In the genomic region with DNA sequence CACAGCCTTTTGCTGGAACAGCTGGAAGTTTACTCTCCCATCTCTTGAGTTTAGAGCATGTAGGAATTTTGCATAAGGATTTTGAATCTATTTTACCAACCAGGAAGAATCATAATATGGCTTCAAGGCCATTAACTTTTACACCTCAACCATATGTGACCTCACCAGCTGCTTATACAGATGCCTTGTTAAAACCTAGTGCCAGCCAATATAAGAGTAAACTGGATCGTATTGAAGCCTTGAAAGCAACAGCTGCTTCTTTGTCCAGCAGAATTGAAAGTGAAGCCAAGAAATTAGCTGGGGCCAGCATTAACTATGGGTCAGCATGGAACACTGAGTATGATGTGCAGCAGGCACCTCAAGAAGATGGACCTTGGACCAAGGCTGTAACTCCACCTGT, we compare ENCODE assay signal across 19 cellular contexts.
DNase-seq lines count a peak whose midpoint lies in the region; ATAC-seq, FAIRE-seq and TF ChIP-seq lines count a peak whose summit lies in the region.
"Had no signal": no experiment of that assay in that cellular context is flagged by ENCODE, and none has a peak within 500 bp of the region (broad histone marks: within the 10 kb centered on the region; RNA-seq: fewer than 3 reads in every experiment).

No MANE protein-coding gene starts in this region.

- no peaks in the 10 kb centered on the region for H3K27me3 ChIP-seq in endodermal cell (ENCODE audit: control insufficient read depth, insufficient read depth, low read length, poor library complexity, severe bottlenecking)
- H3K27me3 ChIP-seq: BE2C had no signal

- peak; percentile 11 for FAIRE-seq in H54 (lab: Jason Lieb, UNC)
- FAIRE-seq: A549, GM12878, GM19239, HepG2, HTR-8/SVneo had no signal

- 91 to 95% methylated on average over 1 of the region's 1 CpG for WGBS in endodermal cell (ENCODE audit: insufficient coverage in 1 of 2, insufficient read length in 1 of 2), 2 experiments

- intact Hi-C loops in mucosa of descending colon (cut with DNase I, micrococcal nuclease) = no loop called here

- H3K4me3 ChIP-seq in mucosa of descending colon (no peak overlapping the region), endodermal cell (ENCODE audit: low read length) (no peak overlapping the region)
- H3K4me3 ChIP-seq: A549, GM12878, HAP-1 had no signal

- peaks cover 64% of the 10 kb centered on the region for H3K36me3 Mint-ChIP-seq in stimulated activated memory B cell treated with anti-CD40 and anti-IgM and Interleukin-4, amounts not matched to agents 10 μg/mL and 1 μg/mL and 100 μg/mL, for 72 hours
- peaks cover 53% of the 10 kb centered on the region for H3K36me3 Mint-ChIP-seq in endodermal cell (ENCODE audit: low read depth)

- ATAC-seq in mucosa of descending colon = peak; percentile 73
- no peak for ATAC-seq in stimulated activated memory B cell treated with anti-CD40 and anti-IgM and Interleukin-4, amounts not matched to agents 10 μg/mL and 1 μg/mL and 100 μg/mL, for 72 hours
- ATAC-seq: A549; CD8-positive, alpha-beta T cell; GM12878; HepG2 had no signal

- H3K36me3 ChIP-seq in mucosa of descending colon (ENCODE audit: low read depth) = no peaks in the 10 kb centered on the region
- H3K36me3 ChIP-seq in endodermal cell (ENCODE audit: control insufficient read depth, insufficient read depth, low read length) = peaks cover 81% of the 10 kb centered on the region

- H3K27me3 Mint-ChIP-seq in stimulated activated memory B cell treated with anti-CD40 and anti-IgM and Interleukin-4, amounts not matched to agents 10 μg/mL and 1 μg/mL and 100 μg/mL, for 72 hours = no peaks in the 10 kb centered on the region
- no peaks in the 10 kb centered on the region for H3K27me3 Mint-ChIP-seq in endodermal cell (ENCODE audit: insufficient read depth)

- H3K9me3 Mint-ChIP-seq in stimulated activated memory B cell treated with anti-CD40 and anti-IgM and Interleukin-4, amounts not matched to agents 10 μg/mL and 1 μg/mL and 100 μg/mL, for 72 hours = no peaks in the 10 kb centered on the region
- H3K9me3 Mint-ChIP-seq in endodermal cell = no peaks in the 10 kb centered on the region
- H3K9me3 Mint-ChIP-seq: CD8-positive, alpha-beta T cell had no signal

- no peak overlapping the region for H3K9ac ChIP-seq in endodermal cell (ENCODE audit: extremely low read depth, low read length, poor library complexity, severe bottlenecking)

- H3K4me1 ChIP-seq in mucosa of descending colon (ENCODE audit: low read depth) = no peaks in the 10 kb centered on the region
- no peaks in the 10 kb centered on the region for H3K4me1 ChIP-seq in endodermal cell (ENCODE audit: control insufficient read depth, insufficient read depth, low read length)
- H3K4me1 ChIP-seq: A549, BE2C, HAP-1 had no signal

- peak; percentile 57 for DNase-seq in DMS 273 (lab: John Stamatoyannopoulos, UW; ENCODE audit: unreplicated experiment)
- DNase-seq in H54 (ENCODE audit: insufficient read length, low spot score) = no peak
- peak in 1 of 3 donors; percentile 8 for DNase-seq in mucosa of descending colon
- DNase-seq in NCI-H1417 treated with DMSO at 0.1 percent for 48 hours (lab: John Stamatoyannopoulos, UW) = no peak
- no peak for DNase-seq in endodermal cell
- no peak for DNase-seq in SHP77 (lab: John Stamatoyannopoulos, UW)
- DNase-seq: BE2C; CD8-positive, alpha-beta T cell; COR-L47; DMS79; GOT3 had no signal

- H3K4me3 Mint-ChIP-seq in stimulated activated memory B cell treated with anti-CD40 and anti-IgM and Interleukin-4, amounts not matched to agents 10 μg/mL and 1 μg/mL and 100 μg/mL, for 72 hours = no peak overlapping the region
- no peak overlapping the region for H3K4me3 Mint-ChIP-seq in endodermal cell
- H3K4me3 Mint-ChIP-seq: CD8-positive, alpha-beta T cell had no signal

- peak overlapping the region; percentile 48 for H3K27ac Mint-ChIP-seq in stimulated activated memory B cell treated with anti-CD40 and anti-IgM and Interleukin-4, amounts not matched to agents 10 μg/mL and 1 μg/mL and 100 μg/mL, for 72 hours
- no peak overlapping the region for H3K27ac Mint-ChIP-seq in endodermal cell
- H3K27ac Mint-ChIP-seq: CD8-positive, alpha-beta T cell had no signal

- H3K4me1 Mint-ChIP-seq in stimulated activated memory B cell treated with anti-CD40 and anti-IgM and Interleukin-4, amounts not matched to agents 10 μg/mL and 1 μg/mL and 100 μg/mL, for 72 hours = no peaks in the 10 kb centered on the region
- no peaks in the 10 kb centered on the region for H3K4me1 Mint-ChIP-seq in endodermal cell

- TF ChIP-seq CTCF in mucosa of descending colon (IDR thresholded peaks at IDR 0.05) = no peak
- no peak for TF ChIP-seq CTCF in endodermal cell (conservative IDR thresholded peaks at IDR 0.05)

- H3K9me3 ChIP-seq in mucosa of descending colon (no peaks in the 10 kb centered on the region), endodermal cell (ENCODE audit: control insufficient read depth, low read length) (no peaks in the 10 kb centered on the region)
- H3K9me3 ChIP-seq: A549, BE2C, HAP-1 had no signal

- TF ChIP-seq POLR2A in H54 (IDR thresholded peaks at IDR 0.05; ENCODE audit: low read depth, low read length) = no peak

- no peak overlapping the region for H3K27ac ChIP-seq in endodermal cell (ENCODE audit: low read depth, low read length)
- H3K27ac ChIP-seq: A549, C4-2B had no signal
